Comparison of ENCODE assay signal across 8 cellular contexts in genomic region chr16:30896203-30896889, GRCh38. TPM values are rescaled to one million over a fixed set of nuclear protein-coding genes. Genes with fewer than 3 reads are reported as not detected.
DNase-seq lines count a peak whose midpoint lies in the region; ATAC-seq and TF ChIP-seq lines count a peak whose summit lies in the region.

Gene CTF1 (plus strand): TSS chr16:30896614. CDS start chr16:30896644, 30 bp downstream.

- dilution Hi-C loops in IMR-90 (cut with HindIII; ENCODE audit: low sequenced_read_pairs, unreplicated experiment), result no loop called here

- peak within 1 kb of the TSS; percentile 45 to 70 (median 59) for H3K4me3 ChIP-seq in BLaER1 treated with 17β-estradiol and CSF1 and Interleukin-3, amounts not matched to agents 10 nM and 100 nM
- H3K4me3 ChIP-seq in IMR-90 (ENCODE audit: insufficient read depth, low read depth, low read length) (peak within 1 kb of the TSS; percentile 62), left ventricle myocardium inferior (peak within 1 kb of the TSS; percentile 76)

- peaks cover 29% of the 10 kb centered on the region for H3K9me1 ChIP-seq in IMR-90 (ENCODE audit: insufficient read depth, low read length)

- WGBS in IMR-90 (ENCODE audit: extremely low coverage in 2 of 2, insufficient read length in 1 of 2), 2 experiments, result 1% methylated on average over 13 of the region's 36 CpGs; no CpG with 5 or more reads in 1 of the 2 experiments

- peak within 1 kb of the TSS; percentile 98 for H2BK120ac ChIP-seq in IMR-90 (ENCODE audit: low read depth, low read length)

- no peak for TF ChIP-seq RAD21 in IMR-90 (IDR thresholded peaks at IDR 0.05; ENCODE audit: low read length)

- H2AK9ac ChIP-seq in IMR-90 (replicated peaks; ENCODE audit: low read depth, low read length, poor library complexity), result peak within 1 kb of the TSS; percentile 100

- no peaks in the 10 kb centered on the region for H3K9me3 ChIP-seq in BLaER1 treated with 17β-estradiol and CSF1 and Interleukin-3, amounts not matched to agents 10 nM and 100 nM (replicated peaks in 1 of 11)
- H3K9me3 ChIP-seq in IMR-90 (ENCODE audit: control insufficient read depth, insufficient read depth, low read length) (no peaks in the 10 kb centered on the region), left ventricle myocardium inferior (replicated peaks) (no peaks in the 10 kb centered on the region)

- peak within 1 kb of the TSS; percentile 88 for H3K4me3 Mint-ChIP-seq in osteocyte (ENCODE audit: unreplicated experiment)

- H3K23ac ChIP-seq in IMR-90 (ENCODE audit: low read depth, low read length), result peak within 1 kb of the TSS; percentile 99

- peak; percentile 76 for TF ChIP-seq POLR2A in IMR-90 (IDR thresholded peaks at IDR 0.05; ENCODE audit: low read depth, low read length)

- H2BK20ac ChIP-seq in IMR-90 (ENCODE audit: low read depth, low read length), result peak within 1 kb of the TSS; percentile 95

- H3K27me3 ChIP-seq in BLaER1 treated with 17β-estradiol and CSF1 and Interleukin-3, amounts not matched to agents 10 nM and 100 nM, result no peaks in the 10 kb centered on the region
- H3K27me3 ChIP-seq in IMR-90 (ENCODE audit: control insufficient read depth, insufficient read depth, low read length) (no peaks in the 10 kb centered on the region), left ventricle myocardium inferior (ENCODE audit: low read depth) (no peaks in the 10 kb centered on the region)

- no peaks in the 10 kb centered on the region for H3K9me3 Mint-ChIP-seq in osteocyte (ENCODE audit: unreplicated experiment)

- no peak for TF ChIP-seq CTCF in IMR-90 (conservative IDR thresholded peaks at IDR 0.05; ENCODE audit: low read depth, low read length)
- no peak for TF ChIP-seq CTCF in left ventricle myocardium inferior (IDR thresholded peaks at IDR 0.05; ENCODE audit: borderline replicate concordance)
- no peak for TF ChIP-seq CTCF in osteocyte (IDR thresholded peaks at IDR 0.05)

- peak within 1 kb of the TSS; percentile 100 for H2BK5ac ChIP-seq in IMR-90 (ENCODE audit: low read depth, low read length, poor library complexity, severe bottlenecking)

- H4K20me1 ChIP-seq in BLaER1 treated with 17β-estradiol and CSF1 and Interleukin-3, amounts not matched to agents 10 nM and 100 nM, result peaks cover 0 to 12% (median 0%) of the 10 kb centered on the region in 11 experiments; a peak in 3 of 22 replicates
- H4K20me1 ChIP-seq in IMR-90 (ENCODE audit: insufficient read depth, low read length), result 0 out of 2 replicates have a peak, but pooled peaks cover 5% of the 10 kb centered on the region

- H3K4me1 ChIP-seq in BLaER1 treated with 17β-estradiol and CSF1 and Interleukin-3, amounts not matched to agents 10 nM and 100 nM, result peaks cover 43 to 58% (median 53%) of the 10 kb centered on the region in 10 experiments
- H3K4me1 ChIP-seq in IMR-90 (ENCODE audit: control insufficient read depth, insufficient read depth, low read length) (peaks cover 23% of the 10 kb centered on the region), left ventricle myocardium inferior (peaks cover 56% of the 10 kb centered on the region)

- peak within 1 kb of the TSS; percentile 81 to 93 (median 89) for H3K4me2 ChIP-seq in BLaER1 treated with 17β-estradiol and CSF1 and Interleukin-3, amounts not matched to agents 10 nM and 100 nM
- H3K4me2 ChIP-seq in IMR-90 (ENCODE audit: low read depth, low read length), result peak within 1 kb of the TSS; percentile 87

- CTCF ChIA-PET in IMR-90 (lab: Yijun Ruan, JAX), result interaction anchor here (0.5 to 1.0 kb wide), 3 partner anchors 15 to 345 kb away, joined by 4 to 7 read pairs (median 6); no protein-coding TSS in a partner anchor

- peak within 1 kb of the TSS; percentile 94 for H3K14ac ChIP-seq in IMR-90 (replicated peaks; ENCODE audit: low read depth, low read length)

- H2AK5ac ChIP-seq in IMR-90 (ENCODE audit: low read depth, low read length), result peak within 1 kb of the TSS; percentile 100

- peaks cover 3 to 14% (median 7%) of the 10 kb centered on the region in 11 experiments; a peak in 19 of 22 replicates for H3K36me3 ChIP-seq in BLaER1 treated with 17β-estradiol and CSF1 and Interleukin-3, amounts not matched to agents 10 nM and 100 nM
- H3K36me3 ChIP-seq in IMR-90 (ENCODE audit: control insufficient read depth, insufficient read depth, low read length) (peaks cover 4% of the 10 kb centered on the region; the same call in 1 of the 2 replicates), left ventricle myocardium inferior (peaks cover 11% of the 10 kb centered on the region)

- peak within 1 kb of the TSS; percentile 98 for H4K5ac ChIP-seq in IMR-90 (ENCODE audit: low read depth, low read length)

- peak within 1 kb of the TSS; percentile 89 for H3K56ac ChIP-seq in IMR-90 (ENCODE audit: extremely low read depth, insufficient read depth, low read length)

- H3K4ac ChIP-seq in IMR-90 (ENCODE audit: low read depth, low read length), result peak within 1 kb of the TSS; percentile 97

- in situ Hi-C loops in IMR-90 (cut with MboI; ENCODE audit: low sequenced_read_pairs), result no loop called here

- no TSS peak for BruUV-seq in IMR-90 (replicated peaks; lab: Mats Ljungman, UMichigan)

- H3K79me1 ChIP-seq in IMR-90 (ENCODE audit: low read depth in 1 of 2, low read length in 2 of 2), result peaks cover 8 to 56% of the 10 kb centered on the region in 2 experiments; a peak in 3 of 4 replicates

- peak within 1 kb of the TSS; percentile 92 for H4K91ac ChIP-seq in IMR-90 (ENCODE audit: insufficient read depth, low read depth, low read length)

- H2BK15ac ChIP-seq in IMR-90 (ENCODE audit: low read depth, low read length), result peak within 1 kb of the TSS; percentile 98

- peak within 1 kb of the TSS; percentile 98 to 100 for H4K8ac ChIP-seq in IMR-90 (ENCODE audit: low read depth in 2 of 2, low read length in 2 of 2)

- no peaks in the 10 kb centered on the region for H3K27me3 Mint-ChIP-seq in osteocyte (ENCODE audit: unreplicated experiment)

- ATAC-seq in IMR-90 (ENCODE audit: low read depth) (peak; percentile 73), GM18867 (IDR thresholded peaks at IDR 0.05; ENCODE audit: unreplicated experiment) (no peak), GM19035 (IDR thresholded peaks at IDR 0.05; ENCODE audit: unreplicated experiment) (no peak)

- peak within 1 kb of the TSS; percentile 78 to 92 (median 87) for H3K27ac ChIP-seq in BLaER1 treated with 17β-estradiol and CSF1 and Interleukin-3, amounts not matched to agents 10 nM and 100 nM
- peak within 1 kb of the TSS; percentile 99 for H3K27ac ChIP-seq in IMR-90 (ENCODE audit: insufficient read depth, low read length)
- peak within 1 kb of the TSS; percentile 98 for H3K27ac ChIP-seq in left ventricle myocardium inferior (replicated peaks)

- H3K18ac ChIP-seq in IMR-90 (ENCODE audit: low read depth, low read length), result peak within 1 kb of the TSS; percentile 94

- peak; percentile 89 for DNase-seq in IMR-90
- DNase-seq in amygdala (lab: John Stamatoyannopoulos, UW), result peak in 41 of 56 donors; percentile 10 to 72 (median 48)
- peak; percentile 83 for DNase-seq in left ventricle myocardium inferior
- peak; percentile 86 for DNase-seq in osteocyte (ENCODE audit: extremely low spot score, unreplicated experiment)
- DNase-seq in effector CD4-positive, alpha-beta T cell, result no peak

- peak within 1 kb of the TSS; percentile 98 for H2AFZ ChIP-seq in IMR-90 (replicated peaks; ENCODE audit: low read length, poor library complexity)

- H3K4me1 Mint-ChIP-seq in osteocyte (ENCODE audit: unreplicated experiment), result peaks cover 42% of the 10 kb centered on the region

- peaks cover 3% of the 10 kb centered on the region for H3K36me3 Mint-ChIP-seq in osteocyte (ENCODE audit: unreplicated experiment)

- intact Hi-C loops in IMR-90 (cut with micrococcal nuclease), result no loop called here
- intact Hi-C loops in left ventricle myocardium inferior (cut with micrococcal nuclease), result no loop called here

- POLR2A ChIA-PET in IMR-90 (lab: Charles Lee; ENCODE audit: unreplicated experiment), result interaction anchor here (2.1 kb wide), 1 partner anchor 10 kb away, joined by 21 read pairs; no protein-coding TSS in a partner anchor

- H3K9ac ChIP-seq in BLaER1 treated with 17β-estradiol and CSF1 and Interleukin-3, amounts not matched to agents 10 nM and 100 nM, result peak within 1 kb of the TSS; percentile 69 to 85 (median 83)
- peak within 1 kb of the TSS; percentile 91 for H3K9ac ChIP-seq in IMR-90 (ENCODE audit: low read depth, low read length)

- peak within 1 kb of the TSS; percentile 99 for H3K27ac Mint-ChIP-seq in osteocyte (ENCODE audit: unreplicated experiment)

TF ChIP-seq in IMR-90, 13 proteins besides CTCF, POLR2A, EP300 and RAD21:
- TF ChIP-seq USF2 (IDR thresholded peaks at IDR 0.05; ENCODE audit: low read depth, low read length), result peak; percentile 65
- peak; percentile 90; the same call in 1 of the 2 replicates for TF ChIP-seq MAZ (IDR thresholded peaks at IDR 0.05; ENCODE audit: borderline replicate concordance, low read depth, low read length)
- no peak for TF ChIP-seq NFE2L2 (IDR thresholded peaks at IDR 0.05; ENCODE audit: low read depth, low read length)
- 0 out of 2 replicates have a peak, but pooled peaks have one; percentile 9 for TF ChIP-seq MXI1 (IDR thresholded peaks at IDR 0.05; ENCODE audit: borderline replicate concordance, low read depth, low read length)

RNA-seq across cellular contexts. Expression of gene CTF1, which starts in this region (rescaled TPM):
- total RNA-seq in IMR-90 (2012; rRNA removed) (0.18 and 0.56 TPM in 2 replicates), left ventricle myocardium inferior (9.6 TPM), osteocyte (5.1 and 6.0 TPM in 2 replicates)
- 12.9 and 13.8 TPM in 2 replicates for polyA plus RNA-seq in IMR-90 (2012; rRNA removed)
- 12.9 and 21.8 TPM in 2 replicates for polyA plus RNA-seq in IMR-90 (2012; cell fraction: cytosol; rRNA removed)
- polyA plus RNA-seq in IMR-90 (2012; cell fraction: nucleus; rRNA removed; ENCODE audit: low replicate concordance), result 10.8 and 14.0 TPM in 2 replicates
